ENCODE assay signal across 1 cellular context in the genomic region with DNA sequence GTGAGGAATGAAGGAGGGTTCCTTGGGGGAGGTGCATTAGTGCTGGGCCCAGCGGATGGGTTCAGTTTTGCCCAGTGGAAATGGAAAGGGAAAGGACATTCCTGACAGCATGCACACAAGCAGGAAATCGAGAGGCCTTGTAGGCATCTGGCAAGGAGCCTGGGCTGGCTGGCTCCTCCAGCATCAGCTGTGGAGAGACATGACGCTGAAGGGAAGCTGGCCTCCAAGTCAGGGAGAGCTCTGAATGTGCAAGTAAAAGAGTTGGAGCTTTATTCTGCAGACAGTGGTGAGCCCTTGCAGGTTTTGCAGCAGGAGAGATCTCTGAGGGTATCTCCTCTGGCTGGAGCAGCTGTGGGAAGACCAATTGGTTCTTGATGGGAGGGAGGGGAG.
TF ChIP-seq lines count a peak whose summit lies in the region.

No MANE protein-coding gene starts in this region.

TF ChIP-seq in K562, 482 proteins besides CTCF, POLR2A, EP300 and RAD21 (continued from another document):
- no peak for TF ChIP-seq CTCFL (IDR thresholded peaks at IDR 0.05; ENCODE audit: borderline replicate concordance, insufficient read depth, low read depth, low read length, poor library complexity, severe bottlenecking)
- no peak for TF ChIP-seq DDX20 (tag; IDR thresholded peaks at IDR 0.05; ENCODE audit: low read depth)
- peak; percentile 23; the same call in 1 of the 2 replicates for TF ChIP-seq OTX1 (CRISPR knock-in tag; IDR thresholded peaks at IDR 0.05)
- TF ChIP-seq TAL1 (IDR thresholded peaks at IDR 0.05), result no peak
- TF ChIP-seq PATZ1 (CRISPR knock-in tag; IDR thresholded peaks at IDR 0.05; ENCODE audit: borderline replicate concordance), result no peak
- no peak for TF ChIP-seq ZNF274 (IDR thresholded peaks at IDR 0.05; ENCODE audit: borderline replicate concordance, low read depth, low read length)
- TF ChIP-seq HMG20A (CRISPR knock-in tag; conservative IDR thresholded peaks at IDR 0.05), result peak; percentile 73; the same call in 1 of the 2 replicates
- no peak for TF ChIP-seq CHAMP1 (IDR thresholded peaks at IDR 0.05)
